In genomic region chr7:44633254-44634186, GRCh38 we compare ENCODE assay signal across 1 cellular context.
TF ChIP-seq lines count a peak whose summit lies in the region.

No MANE protein-coding gene starts in this region.

TF ChIP-seq in GM12878, 131 proteins besides CTCF, POLR2A, EP300 and RAD21 (continued from another document and continues in another):
- TF ChIP-seq, protein P1, sequence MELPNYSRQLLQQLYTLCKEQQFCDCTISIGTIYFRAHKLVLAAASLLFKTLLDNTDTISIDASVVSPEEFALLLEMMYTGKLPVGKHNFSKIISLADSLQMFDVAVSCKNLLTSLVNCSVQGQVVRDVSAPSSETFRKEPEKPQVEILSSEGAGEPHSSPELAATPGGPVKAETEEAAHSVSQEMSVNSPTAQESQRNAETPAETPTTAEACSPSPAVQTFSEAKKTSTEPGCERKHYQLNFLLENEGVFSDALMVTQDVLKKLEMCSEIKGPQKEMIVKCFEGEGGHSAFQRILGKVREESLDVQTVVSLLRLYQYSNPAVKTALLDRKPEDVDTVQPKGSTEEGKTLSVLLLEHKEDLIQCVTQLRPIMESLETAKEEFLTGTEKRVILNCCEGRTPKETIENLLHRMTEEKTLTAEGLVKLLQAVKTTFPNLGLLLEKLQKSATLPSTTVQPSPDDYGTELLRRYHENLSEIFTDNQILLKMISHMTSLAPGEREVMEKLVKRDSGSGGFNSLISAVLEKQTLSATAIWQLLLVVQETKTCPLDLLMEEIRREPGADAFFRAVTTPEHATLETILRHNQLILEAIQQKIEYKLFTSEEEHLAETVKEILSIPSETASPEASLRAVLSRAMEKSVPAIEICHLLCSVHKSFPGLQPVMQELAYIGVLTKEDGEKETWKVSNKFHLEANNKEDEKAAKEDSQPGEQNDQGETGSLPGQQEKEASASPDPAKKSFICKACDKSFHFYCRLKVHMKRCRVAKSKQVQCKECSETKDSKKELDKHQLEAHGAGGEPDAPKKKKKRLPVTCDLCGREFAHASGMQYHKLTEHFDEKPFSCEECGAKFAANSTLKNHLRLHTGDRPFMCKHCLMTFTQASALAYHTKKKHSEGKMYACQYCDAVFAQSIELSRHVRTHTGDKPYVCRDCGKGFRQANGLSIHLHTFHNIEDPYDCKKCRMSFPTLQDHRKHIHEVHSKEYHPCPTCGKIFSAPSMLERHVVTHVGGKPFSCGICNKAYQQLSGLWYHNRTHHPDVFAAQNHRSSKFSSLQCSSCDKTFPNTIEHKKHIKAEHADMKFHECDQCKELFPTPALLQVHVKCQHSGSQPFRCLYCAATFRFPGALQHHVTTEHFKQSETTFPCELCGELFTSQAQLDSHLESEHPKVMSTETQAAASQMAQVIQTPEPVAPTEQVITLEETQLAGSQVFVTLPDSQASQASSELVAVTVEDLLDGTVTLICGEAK (IDR thresholded peaks at IDR 0.05; ENCODE audit: borderline replicate concordance), result no peak
- TF ChIP-seq STAT3 (IDR thresholded peaks at IDR 0.05; ENCODE audit: low read depth, low read length) (0 out of 2 replicates have a peak, but pooled peaks have one; percentile 35), RAD51 (IDR thresholded peaks at IDR 0.05) (peak; percentile 98), IKZF1 (conservative IDR thresholded peaks at IDR 0.05) (peak; percentile 95), ETV6 (conservative IDR thresholded peaks at IDR 0.05 in 1 of 2, IDR thresholded peaks at IDR 0.05 in 1 of 2; ENCODE audit: borderline replicate concordance in 1 of 2, low read depth in 1 of 2) (peak in 1 of 2 experiments; percentile 15; a peak in 1 of 4 replicates), YBX1 (IDR thresholded peaks at IDR 0.05) (no peak), MTA3 (IDR thresholded peaks at IDR 0.05; ENCODE audit: borderline replicate concordance, low read length) (peak; percentile 35; the same call in 1 of the 2 replicates), CBFB (IDR thresholded peaks at IDR 0.05; ENCODE audit: low read depth) (peak; percentile 51; the same call in 1 of the 2 replicates), BHLHE40 (IDR thresholded peaks at IDR 0.05; ENCODE audit: borderline replicate concordance in 1 of 2, low read depth in 2 of 2, low read length in 1 of 2) (peak; percentile 85 to 86), PML (IDR thresholded peaks at IDR 0.05; ENCODE audit: low read length) (peak; percentile 76), SREBF1 (IDR thresholded peaks at IDR 0.05; ENCODE audit: low read length) (no peak), CHD2 (IDR thresholded peaks at IDR 0.05; ENCODE audit: borderline replicate concordance, low read depth, low read length) (peak; percentile 34; the same call in 1 of the 2 replicates), MLLT1 (IDR thresholded peaks at IDR 0.05) (peak; percentile 34; the same call in 1 of the 2 replicates), MTA2 (IDR thresholded peaks at IDR 0.05; ENCODE audit: low read depth) (peak; percentile 81), PAX5 (IDR thresholded peaks at IDR 0.05; ENCODE audit: borderline replicate concordance, low read depth, low read length) (peak; percentile 70), CUX1 (IDR thresholded peaks at IDR 0.05; ENCODE audit: insufficient replicate concordance, low read depth, low read length) (no peak), NR2F1 (conservative IDR thresholded peaks at IDR 0.05) (peak; percentile 96), FOXK2 (IDR thresholded peaks at IDR 0.05) (no peak), MYB (IDR thresholded peaks at IDR 0.05; ENCODE audit: borderline replicate concordance, low read depth, low read length) (no peak), NFIC (IDR thresholded peaks at IDR 0.05; ENCODE audit: low read depth, low read length) (peak; percentile 93), SKIL (IDR thresholded peaks at IDR 0.05; ENCODE audit: low read depth, poor library complexity, severe bottlenecking) (peak; percentile 98), BCLAF1 (IDR thresholded peaks at IDR 0.05) (no peak), HDAC2 (IDR thresholded peaks at IDR 0.05) (no peak), ZSCAN29 (IDR thresholded peaks at IDR 0.05) (0 out of 2 replicates have a peak, but pooled peaks have one; percentile 25), BCL11A (IDR thresholded peaks at IDR 0.05; ENCODE audit: low read depth, low read length) (peak; percentile 27), CBX5 (IDR thresholded peaks at IDR 0.05; ENCODE audit: low read depth) (no peak), HSF1 (IDR thresholded peaks at IDR 0.05; ENCODE audit: low read depth, low read length) (no peak), TCF12 (IDR thresholded peaks at IDR 0.05; ENCODE audit: low read depth, low read length) (peak; percentile 97), PRDM15 (CRISPR knock-in tag; IDR thresholded peaks at IDR 0.05) (0 out of 2 replicates have a peak, but pooled peaks have one; percentile 46), CREM (IDR thresholded peaks at IDR 0.05; ENCODE audit: low read depth) (peak; percentile 41; the same call in 1 of the 2 replicates), BACH1 (IDR thresholded peaks at IDR 0.05; ENCODE audit: borderline replicate concordance) (0 out of 2 replicates have a peak, but pooled peaks have one; percentile 26), POLR2AphosphoS5 (IDR thresholded peaks at IDR 0.05; ENCODE audit: low read length) (peak; percentile 42; the same call in 1 of the 2 replicates), BCL3 (IDR thresholded peaks at IDR 0.05; ENCODE audit: borderline replicate concordance, insufficient read depth, low read depth, low read length, poor library complexity, severe bottlenecking) (peak; percentile 61), TBL1XR1 (IDR thresholded peaks at IDR 0.05; ENCODE audit: low read depth, low read length) (peak; percentile 81; the same call in 1 of the 2 replicates)
